Comparison of ENCODE assay signal across 1 cellular context in genomic region chr18:63141777-63142176, GRCh38.
TF ChIP-seq lines count a peak whose summit lies in the region.

No MANE protein-coding gene starts in this region.

TF ChIP-seq in GM12878, 131 proteins besides CTCF, POLR2A, EP300 and RAD21 (continued from another document and continues in another):
- no peak for TF ChIP-seq BCLAF1 (IDR thresholded peaks at IDR 0.05)
- TF ChIP-seq SMAD1 (IDR thresholded peaks at IDR 0.05; ENCODE audit: low read depth, partially characterized antibody) = no peak
- TF ChIP-seq MAX (IDR thresholded peaks at IDR 0.05; ENCODE audit: low read depth, low read length) = peak; percentile 97
- TF ChIP-seq CBX3 (IDR thresholded peaks at IDR 0.05; ENCODE audit: borderline replicate concordance, low read depth) = no peak
- no peak for TF ChIP-seq E2F8 (IDR thresholded peaks at IDR 0.05; ENCODE audit: low read depth, partially characterized antibody)
- peak; percentile 74 for TF ChIP-seq PAX5 (IDR thresholded peaks at IDR 0.05; ENCODE audit: borderline replicate concordance, low read depth, low read length)
- TF ChIP-seq YY1 (IDR thresholded peaks at IDR 0.05; ENCODE audit: low read depth, low read length) = peak; percentile 52; the same call in 1 of the 2 replicates
- TF ChIP-seq JUND (IDR thresholded peaks at IDR 0.05; ENCODE audit: low read depth, low read length) = no peak
- TF ChIP-seq CHD4 (IDR thresholded peaks at IDR 0.05) = no peak
- TF ChIP-seq RELA (IDR thresholded peaks at IDR 0.05; ENCODE audit: borderline replicate concordance, partially characterized antibody) = peak; percentile 63
- no peak for TF ChIP-seq CBFB (IDR thresholded peaks at IDR 0.05; ENCODE audit: low read depth)
- TF ChIP-seq BCL11A (IDR thresholded peaks at IDR 0.05; ENCODE audit: low read depth, low read length) = peak; percentile 89
- TF ChIP-seq ZNF217 (IDR thresholded peaks at IDR 0.05) = no peak
- TF ChIP-seq IRF5 (IDR thresholded peaks at IDR 0.05; ENCODE audit: borderline replicate concordance) = no peak
- no peak for TF ChIP-seq RB1 (IDR thresholded peaks at IDR 0.05; ENCODE audit: borderline replicate concordance)
- no peak for TF ChIP-seq RBBP5 (conservative IDR thresholded peaks at IDR 0.05)
- no peak for TF ChIP-seq REST (IDR thresholded peaks at IDR 0.05; ENCODE audit: low read depth, low read length)
- peak; percentile 54 for TF ChIP-seq PKNOX1 (IDR thresholded peaks at IDR 0.05)
- no peak for TF ChIP-seq NR2C1 (IDR thresholded peaks at IDR 0.05)
- peak; percentile 60; the same call in 1 of the 2 replicates for TF ChIP-seq ESRRA (IDR thresholded peaks at IDR 0.05; ENCODE audit: low read length)
- 0 out of 2 replicates have a peak, but pooled peaks have one; percentile 21 for TF ChIP-seq RFX5 (IDR thresholded peaks at IDR 0.05; ENCODE audit: low read depth, low read length)
- no peak for TF ChIP-seq ZBTB11 (CRISPR knock-in tag; IDR thresholded peaks at IDR 0.05)
- no peak for TF ChIP-seq TARDBP (IDR thresholded peaks at IDR 0.05; ENCODE audit: borderline replicate concordance)
- peak; percentile 100 for TF ChIP-seq ZNF687 (IDR thresholded peaks at IDR 0.05)
- peak; percentile 74 for TF ChIP-seq USF2 (IDR thresholded peaks at IDR 0.05; ENCODE audit: borderline replicate concordance, low read depth, low read length)
- peak; percentile 91 for TF ChIP-seq IKZF1 (conservative IDR thresholded peaks at IDR 0.05)
- TF ChIP-seq E4F1 (IDR thresholded peaks at IDR 0.05; ENCODE audit: borderline replicate concordance, partially characterized antibody) = no peak
- TF ChIP-seq SIX5 (IDR thresholded peaks at IDR 0.05; ENCODE audit: low read depth, low read length, severe bottlenecking) = no peak
- TF ChIP-seq LARP7 (IDR thresholded peaks at IDR 0.05) = no peak
- no peak for TF ChIP-seq TCF7 (IDR thresholded peaks at IDR 0.05; ENCODE audit: borderline replicate concordance)
- no peak for TF ChIP-seq KAT2A (conservative IDR thresholded peaks at IDR 0.05; ENCODE audit: control insufficient read depth, low read depth, low read length)
